ENCODE assay signal across 1 cellular context in genomic region chr9:121050128-121050988, GRCh38.
TF ChIP-seq lines count a peak whose summit lies in the region.

C5 (minus strand) TSS chr9:121050275; CDS start chr9:121050246, 29 bp downstream.

TF ChIP-seq in SK-N-SH, 30 proteins besides CTCF, POLR2A, EP300 and RAD21 (continued from another document):
- no peak for TF ChIP-seq YY1 (IDR thresholded peaks at IDR 0.05; ENCODE audit: low read depth)
- TF ChIP-seq ELF1 (IDR thresholded peaks at IDR 0.05): no peak
- no peak for TF ChIP-seq SIN3A (IDR thresholded peaks at IDR 0.05; ENCODE audit: borderline replicate concordance, low read depth, low read length)
- no peak for TF ChIP-seq RXRA (IDR thresholded peaks at IDR 0.05; ENCODE audit: borderline replicate concordance, low read depth)
- TF ChIP-seq JUND (IDR thresholded peaks at IDR 0.05): no peak
